ENCODE assay signal across 9 cellular contexts in genomic region chr19:22545751-22546150, GRCh38.
DNase-seq lines count a peak whose midpoint lies in the region; ATAC-seq and TF ChIP-seq lines count a peak whose summit lies in the region.
"Had no signal": no experiment of that assay in that cellular context is flagged by ENCODE, and none has a peak within 500 bp of the region (broad histone marks: within the 10 kb centered on the region; RNA-seq: fewer than 3 reads in every experiment).

No MANE protein-coding gene starts in this region.

- peaks cover 21% of the 10 kb centered on the region for H3K9me3 Mint-ChIP-seq in natural killer cell treated with Interleukin-12 subunit alpha and Interleukin-12 subunit beta and Interleukin-15 and Interleukin-18, amount 100 ng/mL, for 72 hours

- H3K27ac ChIP-seq in trophoblast cell (ENCODE audit: low read depth, low read length), result no peak overlapping the region

- H4K91ac ChIP-seq in trophoblast cell (ENCODE audit: low read depth, low read length), result no peak overlapping the region

- H3K4me1 Mint-ChIP-seq in natural killer cell treated with Interleukin-12 subunit alpha and Interleukin-12 subunit beta and Interleukin-15 and Interleukin-18, amount 100 ng/mL, for 72 hours (ENCODE audit: low read depth in 2 of 2), result no peaks in the 10 kb centered on the region

- H3K27me3 ChIP-seq in trophoblast cell (ENCODE audit: insufficient read depth, low read length), result no peaks in the 10 kb centered on the region

- no peaks in the 10 kb centered on the region for H3K27me3 Mint-ChIP-seq in natural killer cell treated with Interleukin-12 subunit alpha and Interleukin-12 subunit beta and Interleukin-15 and Interleukin-18, amount 100 ng/mL, for 72 hours

- no peak overlapping the region for H3K18ac ChIP-seq in trophoblast cell (ENCODE audit: low read length)

- no peak overlapping the region for H3K4ac ChIP-seq in trophoblast cell (ENCODE audit: low read depth, low read length)

- no peak overlapping the region for H2AK5ac ChIP-seq in trophoblast cell (ENCODE audit: low read length)

- WGBS in trophoblast cell (ENCODE audit: extremely low coverage, insufficient coverage, insufficient read length), result no CpG with 5 or more reads among the region's 5 CpGs

- no peak overlapping the region for H2BK5ac ChIP-seq in trophoblast cell (ENCODE audit: low read depth, low read length, poor library complexity)

- no peak overlapping the region for H3K23ac ChIP-seq in trophoblast cell (ENCODE audit: low read length)

- no peak for ATAC-seq in natural killer cell treated with Interleukin-12 subunit alpha and Interleukin-12 subunit beta and Interleukin-15 and Interleukin-18, amount 100 ng/mL, for 72 hours
- ATAC-seq: mucosa of descending colon had no signal

- no peak overlapping the region for H3K9ac ChIP-seq in trophoblast cell (ENCODE audit: low read length)

- no peaks in the 10 kb centered on the region for H3K79me1 ChIP-seq in trophoblast cell (ENCODE audit: low read length)

- H3K27ac Mint-ChIP-seq in natural killer cell treated with Interleukin-12 subunit alpha and Interleukin-12 subunit beta and Interleukin-15 and Interleukin-18, amount 100 ng/mL, for 72 hours, result no peak overlapping the region

- H3K36me3 Mint-ChIP-seq in natural killer cell treated with Interleukin-12 subunit alpha and Interleukin-12 subunit beta and Interleukin-15 and Interleukin-18, amount 100 ng/mL, for 72 hours, result peaks cover 18% of the 10 kb centered on the region

- H4K8ac ChIP-seq in trophoblast cell (ENCODE audit: low read depth, low read length), result no peak overlapping the region

- H3K4me3 ChIP-seq in choroid plexus epithelial cell (ENCODE audit: low read depth, low read length) (no peak overlapping the region), trophoblast cell (ENCODE audit: low read depth, low read length) (no peak overlapping the region)
- H3K4me3 ChIP-seq: mucosa of descending colon had no signal

- no peak overlapping the region for H3K14ac ChIP-seq in trophoblast cell (ENCODE audit: low read length)

- H3K79me2 ChIP-seq in trophoblast cell (ENCODE audit: control insufficient read depth, insufficient read depth, low read length, poor library complexity), result no peaks in the 10 kb centered on the region

- H4K12ac ChIP-seq in trophoblast cell (ENCODE audit: low read depth, low read length), result no peak overlapping the region

- peak; percentile 1 for DNase-seq in activated T-cell treated with anti-CD3 and anti-CD28 coated beads for 24 hours (ENCODE audit: low read depth)
- no peak for DNase-seq in activated T-cell treated with anti-CD3 and anti-CD28 coated beads for 4 hours
- peak; percentile 22 for DNase-seq in NCI-H1105 (lab: John Stamatoyannopoulos, UW)
- DNase-seq in choroid plexus epithelial cell (ENCODE audit: low read depth), result peak; percentile 7
- DNase-seq in trophoblast cell, result peak; percentile 28 to 43
- no peak for DNase-seq in natural killer cell treated with Interleukin-12 subunit alpha and Interleukin-12 subunit beta and Interleukin-15 and Interleukin-18, amount 100 ng/mL, for 72 hours (ENCODE audit: low spot score)
- DNase-seq in 8988T, result no peak
- no peak for DNase-seq in activated gamma-delta T cell treated with Interleukin-2 at 50 U/mL for 16 hours

- H2AFZ ChIP-seq in trophoblast cell (ENCODE audit: insufficient read depth, low read length, poor library complexity), result no peak overlapping the region

- H3K36me3 ChIP-seq in trophoblast cell (ENCODE audit: control insufficient read depth in 1 of 2, insufficient read depth in 2 of 2, low read length in 2 of 2), result no peaks in the 10 kb centered on the region

- peak; percentile 23 for TF ChIP-seq CTCF in choroid plexus epithelial cell (conservative IDR thresholded peaks at IDR 0.05; ENCODE audit: low read depth, low read length)

- no peaks in the 10 kb centered on the region for H3K4me1 ChIP-seq in trophoblast cell (ENCODE audit: control insufficient read depth in 1 of 2, insufficient read depth in 2 of 2, low read length in 2 of 2)

- H2BK120ac ChIP-seq in trophoblast cell (ENCODE audit: insufficient read depth, low read length, poor library complexity), result no peak overlapping the region

- H3K4me2 ChIP-seq in trophoblast cell (ENCODE audit: low read length), result no peak overlapping the region

- peaks cover 32% of the 10 kb centered on the region for H3K9me3 ChIP-seq in trophoblast cell (ENCODE audit: insufficient read depth, low read depth, low read length)

- H2BK12ac ChIP-seq in trophoblast cell (ENCODE audit: low read length), result no peak overlapping the region

- no peak overlapping the region for H3K4me3 Mint-ChIP-seq in natural killer cell treated with Interleukin-12 subunit alpha and Interleukin-12 subunit beta and Interleukin-15 and Interleukin-18, amount 100 ng/mL, for 72 hours

Comparison
In these comparisons a context has a peak if more than half of its experiments do, and no peak if none do; other contexts are left out.
1. DNase-seq: peak in activated T-cell treated with anti-CD3 and anti-CD28 coated beads for 24 hours (single experiment), NCI-H1105 (single experiment), choroid plexus epithelial cell (single experiment) and trophoblast cell (2 of 2); none in activated T-cell treated with anti-CD3 and anti-CD28 coated beads for 4 hours (single experiment), natural killer cell treated with Interleukin-12 subunit alpha and Interleukin-12 subunit beta and Interleukin-15 and Interleukin-18, amount 100 ng/mL, for 72 hours (single experiment), 8988T (single experiment) and activated gamma-delta T cell treated with Interleukin-2 at 50 U/mL for 16 hours (single experiment).